ENCODE assay signal across 1 cellular context in the genomic region with DNA sequence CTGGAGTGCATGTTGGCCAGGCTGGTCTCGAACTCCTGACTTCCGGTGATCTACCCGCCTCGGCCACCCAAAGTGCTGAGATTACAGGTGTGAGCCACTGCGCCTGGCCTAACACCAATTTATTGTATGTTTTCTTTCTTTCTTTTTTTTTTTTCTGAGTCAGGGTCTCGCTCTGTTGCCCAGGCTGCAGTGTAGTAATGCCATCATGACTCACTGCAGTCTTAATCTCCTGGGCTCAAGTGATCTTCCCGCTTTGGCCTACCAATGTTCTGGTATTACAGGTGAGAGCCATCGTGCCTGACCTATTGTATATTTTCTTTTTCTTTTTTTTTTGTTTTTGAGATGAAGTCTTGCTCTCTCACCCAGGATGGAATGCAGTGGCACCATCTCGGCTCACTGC.
TF ChIP-seq lines count a peak whose summit lies in the region.

No MANE protein-coding gene starts in this region.

TF ChIP-seq in K562, 482 proteins besides CTCF, POLR2A, EP300 and RAD21 (continued from another document):
- TF ChIP-seq, protein P1, sequence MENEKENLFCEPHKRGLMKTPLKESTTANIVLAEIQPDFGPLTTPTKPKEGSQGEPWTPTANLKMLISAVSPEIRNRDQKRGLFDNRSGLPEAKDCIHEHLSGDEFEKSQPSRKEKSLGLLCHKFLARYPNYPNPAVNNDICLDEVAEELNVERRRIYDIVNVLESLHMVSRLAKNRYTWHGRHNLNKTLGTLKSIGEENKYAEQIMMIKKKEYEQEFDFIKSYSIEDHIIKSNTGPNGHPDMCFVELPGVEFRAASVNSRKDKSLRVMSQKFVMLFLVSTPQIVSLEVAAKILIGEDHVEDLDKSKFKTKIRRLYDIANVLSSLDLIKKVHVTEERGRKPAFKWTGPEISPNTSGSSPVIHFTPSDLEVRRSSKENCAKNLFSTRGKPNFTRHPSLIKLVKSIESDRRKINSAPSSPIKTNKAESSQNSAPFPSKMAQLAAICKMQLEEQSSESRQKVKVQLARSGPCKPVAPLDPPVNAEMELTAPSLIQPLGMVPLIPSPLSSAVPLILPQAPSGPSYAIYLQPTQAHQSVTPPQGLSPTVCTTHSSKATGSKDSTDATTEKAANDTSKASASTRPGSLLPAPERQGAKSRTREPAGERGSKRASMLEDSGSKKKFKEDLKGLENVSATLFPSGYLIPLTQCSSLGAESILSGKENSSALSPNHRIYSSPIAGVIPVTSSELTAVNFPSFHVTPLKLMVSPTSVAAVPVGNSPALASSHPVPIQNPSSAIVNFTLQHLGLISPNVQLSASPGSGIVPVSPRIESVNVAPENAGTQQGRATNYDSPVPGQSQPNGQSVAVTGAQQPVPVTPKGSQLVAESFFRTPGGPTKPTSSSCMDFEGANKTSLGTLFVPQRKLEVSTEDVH (IDR thresholded peaks at IDR 0.05; ENCODE audit: low read depth, partially characterized antibody), result no peak
- TF ChIP-seq, protein P2, sequence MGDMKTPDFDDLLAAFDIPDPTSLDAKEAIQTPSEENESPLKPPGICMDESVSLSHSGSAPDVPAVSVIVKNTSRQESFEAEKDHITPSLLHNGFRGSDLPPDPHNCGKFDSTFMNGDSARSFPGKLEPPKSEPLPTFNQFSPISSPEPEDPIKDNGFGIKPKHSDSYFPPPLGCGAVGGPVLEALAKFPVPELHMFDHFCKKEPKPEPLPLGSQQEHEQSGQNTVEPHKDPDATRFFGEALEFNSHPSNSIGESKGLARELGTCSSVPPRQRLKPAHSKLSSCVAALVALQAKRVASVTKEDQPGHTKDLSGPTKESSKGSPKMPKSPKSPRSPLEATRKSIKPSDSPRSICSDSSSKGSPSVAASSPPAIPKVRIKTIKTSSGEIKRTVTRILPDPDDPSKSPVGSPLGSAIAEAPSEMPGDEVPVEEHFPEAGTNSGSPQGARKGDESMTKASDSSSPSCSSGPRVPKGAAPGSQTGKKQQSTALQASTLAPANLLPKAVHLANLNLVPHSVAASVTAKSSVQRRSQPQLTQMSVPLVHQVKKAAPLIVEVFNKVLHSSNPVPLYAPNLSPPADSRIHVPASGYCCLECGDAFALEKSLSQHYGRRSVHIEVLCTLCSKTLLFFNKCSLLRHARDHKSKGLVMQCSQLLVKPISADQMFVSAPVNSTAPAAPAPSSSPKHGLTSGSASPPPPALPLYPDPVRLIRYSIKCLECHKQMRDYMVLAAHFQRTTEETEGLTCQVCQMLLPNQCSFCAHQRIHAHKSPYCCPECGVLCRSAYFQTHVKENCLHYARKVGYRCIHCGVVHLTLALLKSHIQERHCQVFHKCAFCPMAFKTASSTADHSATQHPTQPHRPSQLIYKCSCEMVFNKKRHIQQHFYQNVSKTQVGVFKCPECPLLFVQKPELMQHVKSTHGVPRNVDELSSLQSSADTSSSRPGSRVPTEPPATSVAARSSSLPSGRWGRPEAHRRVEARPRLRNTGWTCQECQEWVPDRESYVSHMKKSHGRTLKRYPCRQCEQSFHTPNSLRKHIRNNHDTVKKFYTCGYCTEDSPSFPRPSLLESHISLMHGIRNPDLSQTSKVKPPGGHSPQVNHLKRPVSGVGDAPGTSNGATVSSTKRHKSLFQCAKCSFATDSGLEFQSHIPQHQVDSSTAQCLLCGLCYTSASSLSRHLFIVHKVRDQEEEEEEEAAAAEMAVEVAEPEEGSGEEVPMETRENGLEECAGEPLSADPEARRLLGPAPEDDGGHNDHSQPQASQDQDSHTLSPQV (IDR thresholded peaks at IDR 0.05), result no peak
- TF ChIP-seq CXXC5 (CRISPR knock-in tag; IDR thresholded peaks at IDR 0.05) (no peak), HEY1 (CRISPR knock-in tag; IDR thresholded peaks at IDR 0.05; ENCODE audit: borderline replicate concordance) (no peak), BCOR (IDR thresholded peaks at IDR 0.05) (peak; percentile 54; the same call in 1 of the 2 replicates), EGR1 (conservative IDR thresholded peaks at IDR 0.05) (no peak), ZNF239 (CRISPR knock-in tag; IDR thresholded peaks at IDR 0.05) (no peak), ZNF146 (CRISPR knock-in tag; IDR thresholded peaks at IDR 0.05; ENCODE audit: unreplicated experiment) (no peak), ADNP (tag; IDR thresholded peaks at IDR 0.05) (peak; percentile 71), ZNF354B (CRISPR knock-in tag; IDR thresholded peaks at IDR 0.05) (no peak), ZNF121 (CRISPR knock-in tag; conservative IDR thresholded peaks at IDR 0.05) (peak; percentile 97), POLR3A (IDR thresholded peaks at IDR 0.05; ENCODE audit: borderline replicate concordance, extremely low read depth, insufficient read depth, insufficient read length) (no peak), KDM5B (IDR thresholded peaks at IDR 0.05; ENCODE audit: insufficient replicate concordance, low read depth, low read length) (no peak), TEAD4 (IDR thresholded peaks at IDR 0.05; ENCODE audit: low read length) (no peak), TEAD4 (CRISPR knock-in tag; IDR thresholded peaks at IDR 0.05; ENCODE audit: borderline replicate concordance) (no peak), ELF4 (CRISPR knock-in tag; IDR thresholded peaks at IDR 0.05) (no peak), GABPB1 (CRISPR knock-in tag; IDR thresholded peaks at IDR 0.05) (no peak), SREBF1 (IDR thresholded peaks at IDR 0.05; ENCODE audit: borderline replicate concordance, low read depth, low read length) (no peak)
- TF ChIP-seq, protein P3, sequence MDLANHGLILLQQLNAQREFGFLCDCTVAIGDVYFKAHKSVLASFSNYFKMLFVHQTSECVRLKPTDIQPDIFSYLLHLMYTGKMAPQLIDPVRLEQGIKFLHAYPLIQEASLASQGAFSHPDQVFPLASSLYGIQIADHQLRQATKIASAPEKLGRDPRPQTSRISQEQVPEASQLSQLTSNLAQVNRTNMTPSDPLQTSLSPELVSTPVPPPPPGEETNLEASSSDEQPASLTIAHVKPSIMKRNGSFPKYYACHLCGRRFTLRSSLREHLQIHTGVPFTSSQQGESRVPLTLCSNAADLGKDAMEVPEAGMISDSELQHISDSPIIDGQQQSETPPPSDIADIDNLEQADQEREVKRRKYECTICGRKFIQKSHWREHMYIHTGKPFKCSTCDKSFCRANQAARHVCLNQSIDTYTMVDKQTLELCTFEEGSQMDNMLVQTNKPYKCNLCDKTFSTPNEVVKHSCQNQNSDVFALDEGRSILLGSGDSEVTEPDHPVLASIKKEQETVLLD (IDR thresholded peaks at IDR 0.05), result no peak
